In the genomic region with DNA sequence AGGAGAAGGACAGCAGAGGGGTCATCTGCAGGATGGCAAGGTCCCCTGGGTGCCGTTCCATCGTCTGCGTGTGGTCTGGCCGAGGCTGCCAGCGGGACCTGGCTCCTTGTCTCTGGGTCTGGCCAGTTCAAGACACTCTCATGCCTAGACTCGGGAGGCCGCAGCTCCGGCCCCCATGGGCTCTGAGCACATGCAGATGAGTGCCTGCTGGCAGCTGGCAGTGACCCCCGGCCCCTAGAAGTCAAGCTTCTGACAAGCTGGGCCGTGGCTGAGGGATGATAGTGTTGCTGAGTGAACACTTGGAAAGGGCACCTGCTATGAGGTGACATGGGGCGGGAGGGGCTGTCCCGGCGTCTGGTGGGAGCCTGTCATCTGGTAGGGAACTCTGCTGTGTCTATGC, we compare ENCODE assay signal across 32 cellular contexts.
"Had no signal": no experiment of that assay in that cellular context is flagged by ENCODE, and none has a peak within 500 bp of the region (broad histone marks: within the 10 kb centered on the region; RNA-seq: fewer than 3 reads in every experiment).

No MANE protein-coding gene starts in this region.

- H3K4me1 ChIP-seq: adrenal gland, body of pancreas, breast epithelium had no signal

- H3K36me3 ChIP-seq: adrenal gland, brain microvascular endothelial cell, breast epithelium had no signal

- H3K9me3 ChIP-seq: adrenal gland, body of pancreas, breast epithelium had no signal

- H3K27ac ChIP-seq: adrenal gland, body of pancreas, brain microvascular endothelial cell, breast epithelium, VCaP had no signal

- H3K27me3 ChIP-seq: adrenal gland, body of pancreas, brain microvascular endothelial cell, breast epithelium had no signal

- DNase-seq: activated B cell treated with CpG ODN at 0.5 μM for 24 hours; activated CD4-positive, alpha-beta memory T cell treated with anti-CD3 and anti-CD28 coated beads for 36 hours; activated CD4-positive, alpha-beta T cell treated with anti-CD3 and anti-CD28 coated beads for 4 hours; activated CD4-positive, alpha-beta T cell treated with anti-CD3 and anti-CD28 coated beads, Interleukin-2, amount 10 ng/mL, durations not matched to agents 24 days and 14 days; activated CD4-positive, alpha-beta T cell treated with anti-CD3 and anti-CD28 coated beads, Interleukin-2, amount 50 U/mL, for 1 hour; activated CD4-positive, alpha-beta T cell treated with anti-CD3 and anti-CD28 coated beads, Interleukin-2, amount 50 U/mL, for 4 hours; activated CD4-positive, CD25-positive, alpha-beta regulatory T cell treated with anti-CD3 and anti-CD28 coated beads, Interleukin-2, amount 50 U/mL, for 72 hours; activated CD8-positive, alpha-beta memory T cell treated with anti-CD3 and anti-CD28 coated beads, Interleukin-2, amount 50 U/mL, for 4 hours; activated CD8-positive, alpha-beta T cell treated with anti-CD3 and anti-CD28 coated beads for 36 hours; activated effector memory CD4-positive, alpha-beta T cell treated with anti-CD3 and anti-CD28 coated beads, Interleukin-2, amount 50 U/mL, for 16 hours; activated gamma-delta T cell treated with Interleukin-2 at 50 U/mL for 16 hours; activated naive CD4-positive, alpha-beta T cell; activated naive CD4-positive, alpha-beta T cell treated with anti-CD3 and anti-CD28 coated beads for 36 hours; activated naive CD4-positive, alpha-beta T cell treated with anti-CD3 and anti-CD28 coated beads, Interleukin-2, amount 50 U/mL, for 16 hours; activated naive CD8-positive, alpha-beta T cell treated with anti-CD3 and anti-CD28 coated beads for 36 hours; activated T-cell treated with anti-CD3 and anti-CD28 coated beads for 4 hours; activated T-cell treated with anti-CD3 and anti-CD28 coated beads, Interleukin-2, amount 50 U/mL, for 1 hour; activated T-cell treated with anti-CD3 and anti-CD28 coated beads, Interleukin-2, amount 50 U/mL, for 4 hours; activated T-cell treated with anti-CD3 and anti-CD28 coated beads, Interleukin-2, amount 50 U/mL, for 72 hours; adrenal gland; amniotic stem cell; aorta; body of pancreas; brain microvascular endothelial cell; central memory CD4-positive, alpha-beta T cell; T-helper 1 cell; T-helper 2 cell; T-helper 9 cell had no signal

- H3K4me3 ChIP-seq: adrenal gland, body of pancreas, breast epithelium had no signal

- ATAC-seq: activated CD8-positive, alpha-beta T cell treated with anti-CD3 and anti-CD28 coated beads for 36 hours; activated naive CD4-positive, alpha-beta T cell treated with anti-CD3 and anti-CD28 coated beads, Interleukin-2, amount 50 U/mL, for 72 hours; activated T-cell treated with anti-CD3 and anti-CD28 coated beads, Interleukin-2, amount 50 U/mL, for 4 hours; activated T-cell treated with anti-CD3 and anti-CD28 coated beads, Interleukin-2, amount 50 U/mL, for 72 hours; activated T-helper 17 cell treated with anti-CD3 and anti-CD28 coated beads, Interleukin-2, amount 50 U/mL, for 72 hours; body of pancreas had no signal
